Comparison of ENCODE assay signal across 1 cellular context in genomic region chr17:35089846-35090193, GRCh38.
TF ChIP-seq lines count a peak whose summit lies in the region.

No MANE protein-coding gene starts in this region.

TF ChIP-seq in H1, 55 proteins besides CTCF, POLR2A, EP300 and RAD21:
- peak; percentile 74 for TF ChIP-seq MAFK (IDR thresholded peaks at IDR 0.05; ENCODE audit: low read depth, low read length)
- no peak for TF ChIP-seq YY1 (IDR thresholded peaks at IDR 0.05; ENCODE audit: low read depth, low read length)
- peak; percentile 88 for TF ChIP-seq BACH1 (IDR thresholded peaks at IDR 0.05; ENCODE audit: low read length)
- no peak for TF ChIP-seq MAX (IDR thresholded peaks at IDR 0.05)
- no peak for TF ChIP-seq GTF2F1 (IDR thresholded peaks at IDR 0.05; ENCODE audit: borderline replicate concordance, low read depth, low read length)
